19 cellular contexts compared by ENCODE assay signal in the genomic region with DNA sequence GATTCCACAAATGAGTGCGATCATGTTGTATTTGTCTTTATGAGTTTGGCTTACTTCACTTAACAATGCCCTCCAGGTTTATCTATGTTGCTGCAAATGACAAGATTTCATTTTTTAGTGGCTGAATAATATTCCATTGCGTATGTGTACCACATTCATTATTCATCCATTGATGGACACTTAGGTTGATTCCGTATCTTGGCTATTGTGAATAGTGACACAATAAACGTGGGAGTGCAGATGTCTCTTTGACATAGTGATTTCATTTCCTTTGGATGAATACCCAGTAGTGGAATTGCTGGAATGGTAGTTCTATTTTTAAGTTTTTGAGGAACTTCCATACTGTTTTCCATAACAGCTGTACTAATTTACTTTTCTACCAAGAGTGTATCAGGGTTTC. TPM values are rescaled to one million over a fixed set of nuclear protein-coding genes. Genes with fewer than 3 reads are reported as not detected.
DNase-seq lines count a peak whose midpoint lies in the region; ATAC-seq, FAIRE-seq and TF ChIP-seq lines count a peak whose summit lies in the region.
"Had no signal": no experiment of that assay in that cellular context is flagged by ENCODE, and none has a peak within 500 bp of the region (broad histone marks: within the 10 kb centered on the region; RNA-seq: fewer than 3 reads in every experiment).

No MANE protein-coding gene starts in this region.

- DNase-seq in D721Med (ENCODE audit: insufficient read length, low spot score) (no peak), LHCN-M2 (ENCODE audit: low read depth) (peak; percentile 35), cardiac fibroblast (ENCODE audit: low read depth in 2 of 2) (peak; percentile 24 to 68), iris pigment epithelial cell (ENCODE audit: low read depth) (peak; percentile 18), NCI-H1105 (lab: John Stamatoyannopoulos, UW) (no peak), NCI-H2107 treated with DMSO at 0.1 percent for 48 hours (lab: John Stamatoyannopoulos, UW; ENCODE audit: unreplicated experiment) (no peak)
- no peak for DNase-seq in stimulated activated naive CD4-positive, alpha-beta T cell treated with Interleukin-2 at 50 U/mL for 16 hours (lab: John Stamatoyannopoulos, UW)
- DNase-seq: H7, KG1, NCI-H1105 treated with DMSO at 0.1 percent for 48 hours, NCI-H2029 treated with DMSO at 0.1 percent for 48 hours, NCI-H2171 treated with DMSO at 0.1 percent for 48 hours, NCI-H446, NCI-H526, Peyer's patch, SJCRH30 had no signal

- peak; percentile 6 for FAIRE-seq in D721Med (lab: Jason Lieb, UNC)
- FAIRE-seq: A204.1 had no signal

- no peak overlapping the region for H3K4me3 ChIP-seq in cardiac fibroblast (replicated peaks in 1 of 2; ENCODE audit: low read depth in 2 of 2, low read length in 2 of 2)
- H3K4me3 ChIP-seq: Peyer's patch, SJCRH30 had no signal

- TF ChIP-seq CTCF in D721Med (IDR thresholded peaks at IDR 0.05; ENCODE audit: insufficient read depth, missing control alignments) (no peak), cardiac fibroblast (IDR thresholded peaks at IDR 0.05; ENCODE audit: low read depth, low read length) (no peak)

- ATAC-seq in GM18519 (IDR thresholded peaks at IDR 0.05; ENCODE audit: low FRiP score, unreplicated experiment): no peak

RNA-seq across cellular contexts. Expression of gene AKAP6, which starts 23.5 kb away (rescaled TPM):
- total RNA-seq in LHCN-M2 (2014; rRNA removed): 1.8 and 2.7 TPM in 2 replicates
- polyA plus RNA-seq in LHCN-M2 (2012): 1.2 TPM
- polyA plus RNA-seq: CD14-positive monocyte had no signal

Comparison
In these comparisons a context has a peak if more than half of its experiments do, and no peak if none do; other contexts are left out.
1. DNase-seq: peak in LHCN-M2 (single experiment), cardiac fibroblast (2 of 2) and iris pigment epithelial cell (single experiment); none in D721Med (single experiment), NCI-H1105 (single experiment), NCI-H2107 treated with DMSO at 0.1 percent for 48 hours (single experiment) and stimulated activated naive CD4-positive, alpha-beta T cell treated with Interleukin-2 at 50 U/mL for 16 hours (single experiment).